ENCODE assay signal across 1 cellular context in the genomic region with DNA sequence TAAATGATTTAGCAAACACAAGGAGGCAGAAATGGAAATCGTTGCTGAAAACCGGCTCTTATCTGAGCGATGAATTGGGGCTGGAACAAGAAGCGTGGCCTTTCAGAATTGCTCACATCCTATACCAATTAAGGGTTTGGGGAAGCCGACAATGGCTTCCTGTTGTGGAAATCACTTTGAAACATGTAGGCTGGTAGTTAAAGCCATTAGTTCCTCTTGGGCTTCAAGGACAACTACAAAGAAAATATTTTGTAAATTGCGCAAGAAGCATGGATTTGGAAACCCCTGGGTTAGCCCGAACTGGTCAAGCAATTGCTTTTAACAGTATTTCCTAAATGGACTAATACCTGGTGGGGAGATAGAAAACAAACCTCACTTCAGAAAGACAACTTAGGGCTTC.
TF ChIP-seq lines count a peak whose summit lies in the region.

No MANE protein-coding gene starts in this region.

TF ChIP-seq in HepG2, 621 proteins besides CTCF, POLR2A, EP300 and RAD21 (continued from another document and continues in another):
- TF ChIP-seq, protein P1, sequence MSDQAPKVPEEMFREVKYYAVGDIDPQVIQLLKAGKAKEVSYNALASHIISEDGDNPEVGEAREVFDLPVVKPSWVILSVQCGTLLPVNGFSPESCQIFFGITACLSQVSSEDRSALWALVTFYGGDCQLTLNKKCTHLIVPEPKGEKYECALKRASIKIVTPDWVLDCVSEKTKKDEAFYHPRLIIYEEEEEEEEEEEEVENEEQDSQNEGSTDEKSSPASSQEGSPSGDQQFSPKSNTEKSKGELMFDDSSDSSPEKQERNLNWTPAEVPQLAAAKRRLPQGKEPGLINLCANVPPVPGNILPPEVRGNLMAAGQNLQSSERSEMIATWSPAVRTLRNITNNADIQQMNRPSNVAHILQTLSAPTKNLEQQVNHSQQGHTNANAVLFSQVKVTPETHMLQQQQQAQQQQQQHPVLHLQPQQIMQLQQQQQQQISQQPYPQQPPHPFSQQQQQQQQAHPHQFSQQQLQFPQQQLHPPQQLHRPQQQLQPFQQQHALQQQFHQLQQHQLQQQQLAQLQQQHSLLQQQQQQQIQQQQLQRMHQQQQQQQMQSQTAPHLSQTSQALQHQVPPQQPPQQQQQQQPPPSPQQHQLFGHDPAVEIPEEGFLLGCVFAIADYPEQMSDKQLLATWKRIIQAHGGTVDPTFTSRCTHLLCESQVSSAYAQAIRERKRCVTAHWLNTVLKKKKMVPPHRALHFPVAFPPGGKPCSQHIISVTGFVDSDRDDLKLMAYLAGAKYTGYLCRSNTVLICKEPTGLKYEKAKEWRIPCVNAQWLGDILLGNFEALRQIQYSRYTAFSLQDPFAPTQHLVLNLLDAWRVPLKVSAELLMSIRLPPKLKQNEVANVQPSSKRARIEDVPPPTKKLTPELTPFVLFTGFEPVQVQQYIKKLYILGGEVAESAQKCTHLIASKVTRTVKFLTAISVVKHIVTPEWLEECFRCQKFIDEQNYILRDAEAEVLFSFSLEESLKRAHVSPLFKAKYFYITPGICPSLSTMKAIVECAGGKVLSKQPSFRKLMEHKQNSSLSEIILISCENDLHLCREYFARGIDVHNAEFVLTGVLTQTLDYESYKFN (CRISPR knock-in tag; conservative IDR thresholded peaks at IDR 0.05) = peak; percentile 66
- TF ChIP-seq ZNF275 (CRISPR knock-in tag; IDR thresholded peaks at IDR 0.05; ENCODE audit: borderline replicate concordance) (no peak), ZNF468 (CRISPR knock-in tag; IDR thresholded peaks at IDR 0.05) (no peak), RXRB (CRISPR knock-in tag; IDR thresholded peaks at IDR 0.05; ENCODE audit: borderline replicate concordance) (no peak), HDAC2 (CRISPR knock-in tag; IDR thresholded peaks at IDR 0.05) (peak; percentile 27; the same call in 1 of the 2 replicates), ELF3 (CRISPR knock-in tag; IDR thresholded peaks at IDR 0.05) (peak; percentile 73), TARDBP (CRISPR knock-in tag; IDR thresholded peaks at IDR 0.05) (0 out of 2 replicates have a peak, but pooled peaks have one; percentile 29), NR2F6 (IDR thresholded peaks at IDR 0.05) (peak; percentile 25; the same call in 1 of the 2 replicates), NR2F6 (CRISPR knock-in tag; IDR thresholded peaks at IDR 0.05) (no peak), HNRNPLL (IDR thresholded peaks at IDR 0.05; ENCODE audit: low read depth, low read length, poor library complexity, severe bottlenecking) (no peak), SMC3 (IDR thresholded peaks at IDR 0.05; ENCODE audit: low read length) (no peak), ZFY (CRISPR knock-in tag; IDR thresholded peaks at IDR 0.05) (no peak), ARNT (IDR thresholded peaks at IDR 0.05) (no peak), BORCS8-MEF2B (CRISPR knock-in tag; IDR thresholded peaks at IDR 0.05) (no peak), ZNF646 (CRISPR knock-in tag; IDR thresholded peaks at IDR 0.05) (no peak), ZNF790 (CRISPR knock-in tag; IDR thresholded peaks at IDR 0.05; ENCODE audit: borderline replicate concordance) (no peak), ZFP1 (CRISPR knock-in tag; IDR thresholded peaks at IDR 0.05) (no peak), ARID5B (CRISPR knock-in tag; IDR thresholded peaks at IDR 0.05) (peak; percentile 73), FLYWCH1 (CRISPR knock-in tag; IDR thresholded peaks at IDR 0.05) (no peak), RBM39 (IDR thresholded peaks at IDR 0.05; ENCODE audit: low read depth, low read length, poor library complexity, severe bottlenecking) (no peak), PAF1 (CRISPR knock-in tag; IDR thresholded peaks at IDR 0.05) (no peak), ZNF329 (CRISPR knock-in tag; IDR thresholded peaks at IDR 0.05; ENCODE audit: low read depth) (no peak), ZNF446 (CRISPR knock-in tag; IDR thresholded peaks at IDR 0.05) (no peak), MED1 (CRISPR knock-in tag; IDR thresholded peaks at IDR 0.05) (peak; percentile 63), ZNF781 (CRISPR knock-in tag; IDR thresholded peaks at IDR 0.05; ENCODE audit: borderline replicate concordance, not compliant biosample characterization) (no peak), ZBTB7A (CRISPR knock-in tag; IDR thresholded peaks at IDR 0.05) (no peak), PTBP1 (IDR thresholded peaks at IDR 0.05; ENCODE audit: low read depth, low read length, poor library complexity, severe bottlenecking) (no peak), PBX3 (CRISPR knock-in tag; IDR thresholded peaks at IDR 0.05; ENCODE audit: borderline replicate concordance) (no peak), RFXANK (CRISPR knock-in tag; IDR thresholded peaks at IDR 0.05) (no peak), ZNF256 (CRISPR knock-in tag; conservative IDR thresholded peaks at IDR 0.05) (no peak), STAG1 (CRISPR knock-in tag; IDR thresholded peaks at IDR 0.05) (no peak), ZBTB44 (CRISPR knock-in tag; IDR thresholded peaks at IDR 0.05) (no peak), TRIM24 (CRISPR knock-in tag; IDR thresholded peaks at IDR 0.05) (peak; percentile 83), MYC (CRISPR knock-in tag; IDR thresholded peaks at IDR 0.05; ENCODE audit: borderline replicate concordance) (no peak), ZNF251 (CRISPR knock-in tag; IDR thresholded peaks at IDR 0.05) (no peak), ZNF850 (CRISPR knock-in tag; conservative IDR thresholded peaks at IDR 0.05) (no peak)
- TF ChIP-seq, protein P2, sequence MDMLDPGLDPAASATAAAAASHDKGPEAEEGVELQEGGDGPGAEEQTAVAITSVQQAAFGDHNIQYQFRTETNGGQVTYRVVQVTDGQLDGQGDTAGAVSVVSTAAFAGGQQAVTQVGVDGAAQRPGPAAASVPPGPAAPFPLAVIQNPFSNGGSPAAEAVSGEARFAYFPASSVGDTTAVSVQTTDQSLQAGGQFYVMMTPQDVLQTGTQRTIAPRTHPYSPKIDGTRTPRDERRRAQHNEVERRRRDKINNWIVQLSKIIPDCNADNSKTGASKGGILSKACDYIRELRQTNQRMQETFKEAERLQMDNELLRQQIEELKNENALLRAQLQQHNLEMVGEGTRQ (IDR thresholded peaks at IDR 0.05; ENCODE audit: low read depth, low read length) = no peak
- TF ChIP-seq, protein P2 (CRISPR knock-in tag; IDR thresholded peaks at IDR 0.05; ENCODE audit: borderline replicate concordance) = no peak
- TF ChIP-seq, protein P3, sequence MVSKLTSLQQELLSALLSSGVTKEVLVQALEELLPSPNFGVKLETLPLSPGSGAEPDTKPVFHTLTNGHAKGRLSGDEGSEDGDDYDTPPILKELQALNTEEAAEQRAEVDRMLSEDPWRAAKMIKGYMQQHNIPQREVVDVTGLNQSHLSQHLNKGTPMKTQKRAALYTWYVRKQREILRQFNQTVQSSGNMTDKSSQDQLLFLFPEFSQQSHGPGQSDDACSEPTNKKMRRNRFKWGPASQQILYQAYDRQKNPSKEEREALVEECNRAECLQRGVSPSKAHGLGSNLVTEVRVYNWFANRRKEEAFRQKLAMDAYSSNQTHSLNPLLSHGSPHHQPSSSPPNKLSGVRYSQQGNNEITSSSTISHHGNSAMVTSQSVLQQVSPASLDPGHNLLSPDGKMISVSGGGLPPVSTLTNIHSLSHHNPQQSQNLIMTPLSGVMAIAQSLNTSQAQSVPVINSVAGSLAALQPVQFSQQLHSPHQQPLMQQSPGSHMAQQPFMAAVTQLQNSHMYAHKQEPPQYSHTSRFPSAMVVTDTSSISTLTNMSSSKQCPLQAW (CRISPR knock-in tag; IDR thresholded peaks at IDR 0.05) = no peak
